Comparison of ENCODE assay signal across 19 cellular contexts in the genomic region with DNA sequence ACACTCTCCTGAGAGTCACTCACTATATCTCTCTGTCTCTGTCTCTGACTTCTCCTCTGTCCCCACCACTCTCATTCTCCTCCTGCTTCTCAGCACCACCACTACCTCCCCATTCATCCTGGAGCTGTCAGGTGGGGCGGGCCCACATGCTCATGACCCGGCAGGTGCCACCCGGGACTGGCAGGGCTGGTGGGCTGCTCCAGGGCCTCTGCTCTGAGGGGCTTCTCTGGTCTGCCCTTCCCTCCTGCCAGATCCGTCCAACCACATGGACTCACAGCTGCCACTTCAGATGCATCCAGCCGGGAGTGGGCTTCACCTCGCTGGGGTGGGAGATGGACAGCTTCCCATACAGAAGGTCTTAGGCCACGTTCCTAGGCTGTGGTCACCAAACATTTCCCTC. TPM values are rescaled to one million over a fixed set of nuclear protein-coding genes. Genes with fewer than 3 reads are reported as not detected.
"Had no signal": no experiment of that assay in that cellular context is flagged by ENCODE, and none has a peak within 500 bp of the region (broad histone marks: within the 10 kb centered on the region; RNA-seq: fewer than 3 reads in every experiment).

No MANE protein-coding gene starts in this region.

- H3K9me3 Mint-ChIP-seq: activated CD4-positive, alpha-beta memory T cell treated with anti-CD3 and anti-CD28 coated beads, Interleukin-2, amount 10 ng/mL, durations not matched to agents 7 days and 5 days; activated naive CD4-positive, alpha-beta T cell treated with anti-CD3 and anti-CD28 coated beads, Interleukin-2, amount 50 U/mL, for 24 hours; activated T-cell treated with anti-CD3 and anti-CD28 coated beads, Interleukin-2, amount 50 U/mL, for 4 hours; memory B cell; naive thymus-derived CD4-positive, alpha-beta T cell; stimulated activated naive B cell treated with anti-CD40 and anti-IgM and Interleukin-4, amounts not matched to agents 10 μg/mL and 1 μg/mL and 100 μg/mL, for 72 hours had no signal

- H3K4me1 ChIP-seq: breast epithelium had no signal

- H3K9me3 ChIP-seq: breast epithelium, gastrocnemius medialis, thoracic aorta had no signal

- H3K27ac Mint-ChIP-seq: activated CD4-positive, alpha-beta memory T cell treated with anti-CD3 and anti-CD28 coated beads, Interleukin-2, amount 10 ng/mL, durations not matched to agents 7 days and 5 days; activated CD4-positive, alpha-beta T cell treated with anti-CD3 and anti-CD28 coated beads for 36 hours; activated naive CD4-positive, alpha-beta T cell treated with anti-CD3 and anti-CD28 coated beads, Interleukin-2, amount 50 U/mL, for 24 hours; memory B cell; stimulated activated naive B cell treated with anti-CD40 and anti-IgM and Interleukin-4, amounts not matched to agents 10 μg/mL and 1 μg/mL and 100 μg/mL, for 72 hours; WTC11 had no signal

- H3K36me3 Mint-ChIP-seq: activated naive CD4-positive, alpha-beta T cell treated with anti-CD3 and anti-CD28 coated beads, Interleukin-2, amount 50 U/mL, for 24 hours; memory B cell; naive thymus-derived CD4-positive, alpha-beta T cell; stimulated activated naive B cell treated with anti-CD40 and anti-IgM and Interleukin-4, amounts not matched to agents 10 μg/mL and 1 μg/mL and 100 μg/mL, for 72 hours; WTC11 had no signal

- H3K36me3 ChIP-seq: breast epithelium, gastrocnemius medialis, left ventricle myocardium inferior, thoracic aorta had no signal

- H3K4me3 ChIP-seq: breast epithelium, gastrocnemius medialis, left ventricle myocardium inferior, thoracic aorta had no signal

- H3K4me3 Mint-ChIP-seq: activated CD4-positive, alpha-beta memory T cell treated with anti-CD3 and anti-CD28 coated beads, Interleukin-2, amount 10 ng/mL, durations not matched to agents 7 days and 5 days; activated CD4-positive, alpha-beta T cell treated with anti-CD3 and anti-CD28 coated beads for 36 hours; activated naive CD4-positive, alpha-beta T cell treated with anti-CD3 and anti-CD28 coated beads, Interleukin-2, amount 50 U/mL, for 24 hours; activated T-cell treated with anti-CD3 and anti-CD28 coated beads, Interleukin-2, amount 50 U/mL, for 4 hours; memory B cell; stimulated activated naive B cell treated with anti-CD40 and anti-IgM and Interleukin-4, amounts not matched to agents 10 μg/mL and 1 μg/mL and 100 μg/mL, for 72 hours; WTC11 had no signal

- H3K27ac ChIP-seq: breast epithelium, gastrocnemius medialis, thoracic aorta had no signal

- DNase-seq: activated CD4-positive, alpha-beta memory T cell treated with anti-CD3 and anti-CD28 coated beads, Interleukin-2, amount 10 ng/mL, durations not matched to agents 7 days and 5 days; activated CD4-positive, alpha-beta T cell treated with anti-CD3 and anti-CD28 coated beads for 36 hours; activated effector memory CD4-positive, alpha-beta T cell treated with anti-CD3 and anti-CD28 coated beads, Interleukin-2, amount 50 U/mL, for 16 hours; activated T-cell treated with anti-CD3 and anti-CD28 coated beads, Interleukin-2, amount 50 U/mL, for 4 hours; cerebellar nuclear complex; effector CD4-positive, alpha-beta T cell; gastrocnemius medialis; head of caudate nucleus; left ventricle myocardium inferior; naive thymus-derived CD4-positive, alpha-beta T cell; occipital lobe; retina; stimulated activated naive B cell treated with anti-CD40 and anti-IgM and Interleukin-4, amounts not matched to agents 10 μg/mL and 1 μg/mL and 100 μg/mL, for 72 hours had no signal

- H3K27me3 ChIP-seq: breast epithelium, gastrocnemius medialis had no signal

- ATAC-seq: activated CD4-positive, alpha-beta T cell treated with anti-CD3 and anti-CD28 coated beads for 36 hours; activated T-cell treated with anti-CD3 and anti-CD28 coated beads, Interleukin-2, amount 50 U/mL, for 4 hours; esophagus mucosa; gastrocnemius medialis; naive thymus-derived CD4-positive, alpha-beta T cell; stimulated activated naive B cell treated with anti-CD40 and anti-IgM and Interleukin-4, amounts not matched to agents 10 μg/mL and 1 μg/mL and 100 μg/mL, for 72 hours; WTC11 had no signal

RNA-seq across cellular contexts. Expression of gene EMID1, which starts 4.8 kb away (rescaled TPM):
- total RNA-seq: activated CD4-positive, alpha-beta T cell treated with anti-CD3 and anti-CD28 coated beads for 36 hours had no signal
